13 cellular contexts compared by ENCODE assay signal in the genomic region with DNA sequence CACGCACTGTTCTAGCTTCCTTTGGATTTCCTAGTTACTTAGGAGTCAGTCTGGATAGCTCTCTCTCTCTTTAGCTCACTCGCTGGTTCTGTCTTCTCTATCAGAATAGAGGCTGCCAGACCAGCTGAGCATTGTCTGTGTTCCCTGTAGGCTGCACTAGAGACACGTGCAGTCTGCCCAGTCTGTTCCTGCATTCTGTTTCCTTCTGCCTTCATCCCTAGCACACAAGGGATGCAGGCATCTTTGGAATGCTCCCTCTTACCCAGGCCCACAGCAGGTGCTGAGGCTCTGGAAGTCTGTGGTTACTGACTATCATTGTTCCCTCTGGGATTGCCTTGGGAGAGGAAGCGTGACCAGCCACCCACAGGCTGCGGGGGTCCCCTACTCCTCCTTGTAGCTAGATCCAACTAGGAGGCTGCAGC.
A peak's percentile ranks its signal among the peaks of the same experiment; 100 is the strongest.
DNase-seq lines count a peak whose midpoint lies in the region; ATAC-seq and TF ChIP-seq lines count a peak whose summit lies in the region.
"Had no signal": no experiment of that assay in that cellular context is flagged by ENCODE, and none has a peak within 500 bp of the region (broad histone marks: within the 10 kb centered on the region; RNA-seq: fewer than 3 reads in every experiment).

No MANE protein-coding gene starts in this region.

- H3K4me1 Mint-ChIP-seq in neural progenitor cell = peaks cover 18% of the 10 kb centered on the region

- H3K9me3 ChIP-seq in heart left ventricle (peaks cover 0 to 6% (median 0%) of the 10 kb centered on the region in 12 donors), neural progenitor cell (ENCODE audit: low read depth) (no peaks in the 10 kb centered on the region)

- no peaks in the 10 kb centered on the region for H4K20me1 ChIP-seq in neural progenitor cell (ENCODE audit: low read depth)

- no peaks in the 10 kb centered on the region for H3K9me3 Mint-ChIP-seq in neural progenitor cell
- H3K9me3 Mint-ChIP-seq: activated T-helper 1 cell treated with anti-CD3 and anti-CD28 coated beads, Interleukin-12 subunit alpha, Interleukin-12 subunit beta, Interleukin-2, Interleukin-4 antibody, amounts not matched to agents 30 ng/mL and 10 ng/mL and 1 ng/mL, durations not matched to agents 14 hours and 24 hours and 36 hours; T-cell had no signal

- H3K4me3 ChIP-seq in heart left ventricle (no peak overlapping the region), neural progenitor cell (no peak overlapping the region)

- no peak overlapping the region for H3K4me3 Mint-ChIP-seq in neural progenitor cell
- H3K4me3 Mint-ChIP-seq: activated T-helper 1 cell treated with anti-CD3 and anti-CD28 coated beads, Interleukin-12 subunit alpha, Interleukin-12 subunit beta, Interleukin-2, Interleukin-4 antibody, amounts not matched to agents 30 ng/mL and 10 ng/mL and 1 ng/mL, durations not matched to agents 14 hours and 24 hours and 36 hours; CD4-positive, alpha-beta memory T cell; T-cell had no signal

- intact Hi-C loops in heart left ventricle (cut with DNase I) = loop anchor here in 3 of 10 donors (10.0 kb wide), 2 partner anchors 347 to 357 kb away; a partner anchor contains a TSS

- H3K4me1 ChIP-seq in heart left ventricle = peaks cover 0 to 17% (median 3%) of the 10 kb centered on the region in 12 donors
- peaks cover 22% of the 10 kb centered on the region for H3K4me1 ChIP-seq in neural progenitor cell

- H3K36me3 Mint-ChIP-seq in neural progenitor cell = no peaks in the 10 kb centered on the region
- H3K36me3 Mint-ChIP-seq: CD4-positive, alpha-beta memory T cell; T-cell had no signal

- H3K27ac ChIP-seq in VCaP (no peak overlapping the region), heart left ventricle (no peak overlapping the region), neural progenitor cell (peak overlapping the region; percentile 50)
- H3K27ac ChIP-seq: HL-60 had no signal

- H3K9ac ChIP-seq in neural progenitor cell = no peak overlapping the region

- H3K27me3 Mint-ChIP-seq in neural progenitor cell (ENCODE audit: insufficient read depth, low read depth) = peaks cover 2% of the 10 kb centered on the region
- H3K27me3 Mint-ChIP-seq: T-cell had no signal

- no peaks in the 10 kb centered on the region for H3K79me2 ChIP-seq in neural progenitor cell (ENCODE audit: low read depth)

- H3K36me3 ChIP-seq in heart left ventricle (no peaks in the 10 kb centered on the region), neural progenitor cell (no peaks in the 10 kb centered on the region)

- ATAC-seq in heart left ventricle (peak; percentile 90 to 92 (median 90)), GM19395 (IDR thresholded peaks at IDR 0.05; ENCODE audit: unreplicated experiment) (no peak)
- ATAC-seq: T-cell had no signal

- H3K27ac Mint-ChIP-seq in neural progenitor cell = no peak overlapping the region
- H3K27ac Mint-ChIP-seq: activated T-helper 1 cell treated with anti-CD3 and anti-CD28 coated beads, Interleukin-12 subunit alpha, Interleukin-12 subunit beta, Interleukin-2, Interleukin-4 antibody, amounts not matched to agents 30 ng/mL and 10 ng/mL and 1 ng/mL, durations not matched to agents 14 hours and 24 hours and 36 hours; CD4-positive, alpha-beta memory T cell; T-cell had no signal

- TF ChIP-seq CTCF in VCaP (conservative IDR thresholded peaks at IDR 0.05) = peak; percentile 80
- TF ChIP-seq CTCF in heart left ventricle (IDR thresholded peaks at IDR 0.05) = peak in 10 of 12 donors; percentile 23 to 54 (median 34)
- peak; percentile 30 for TF ChIP-seq CTCF in neural progenitor cell (IDR thresholded peaks at IDR 0.05)

- peak; percentile 1 for DNase-seq in ELR (ENCODE audit: low read depth)
- peak in 3 of 5 donors; percentile 21 to 50 (median 38) for DNase-seq in heart left ventricle
- DNase-seq in neural progenitor cell (ENCODE audit: low spot score) = peak; percentile 82
- DNase-seq in SHP77 treated with DMSO at 0.1 percent for 48 hours (lab: John Stamatoyannopoulos, UW) = no peak
- DNase-seq in NCI-H1417 (lab: John Stamatoyannopoulos, UW) = no peak
- DNase-seq in NCI-H1092 (lab: John Stamatoyannopoulos, UW) = no peak
- DNase-seq: CD4-positive, alpha-beta memory T cell; NCI-H2081; T-cell had no signal

- TF ChIP-seq POLR2A in heart left ventricle (IDR thresholded peaks at IDR 0.05) = no peak

- peak overlapping the region; percentile 7 for H3K4me2 ChIP-seq in neural progenitor cell

- peak overlapping the region; percentile 5 for H2AFZ ChIP-seq in neural progenitor cell (replicated peaks)

- H3K27me3 ChIP-seq in heart left ventricle = no peaks in the 10 kb centered on the region
- H3K27me3 ChIP-seq in neural progenitor cell = no peaks in the 10 kb centered on the region

- peaks cover 25% of the 10 kb centered on the region for H3F3A ChIP-seq in neural progenitor cell (ENCODE audit: low read depth)

- 36 to 45% (median 41%) methylated on average over 5 of the region's 5 CpGs for WGBS in heart left ventricle, 4 donors

Comparison
In these comparisons a context has a peak if more than half of its experiments do, and no peak if none do; other contexts are left out.
1. DNase-seq: peak in ELR (single experiment), heart left ventricle (3 of 5) and neural progenitor cell (single experiment); none in SHP77 treated with DMSO at 0.1 percent for 48 hours (single experiment), NCI-H1417 (0 of 3) and NCI-H1092 (single experiment).
2. CTCF ChIP-seq: peak in every context shown above with its lines; median percentile 80 in VCaP; 34 in heart left ventricle; 30 in neural progenitor cell.